In genomic region chr4:38007645-38008044, GRCh38 we compare ENCODE assay signal across 2 cellular contexts.
TF ChIP-seq lines count a peak whose summit lies in the region.

No MANE protein-coding gene starts in this region.

TF ChIP-seq in HEK293, 187 proteins besides CTCF, POLR2A, EP300 and RAD21:
- TF ChIP-seq PRDM6 (tag by site-specific recombination; IDR thresholded peaks at IDR 0.05) (no peak), KLF8 (tag by site-specific recombination; IDR thresholded peaks at IDR 0.05) (no peak), ZFHX2 (tag by site-specific recombination; conservative IDR thresholded peaks at IDR 0.05) (peak; percentile 70), ZNF76 (tag by site-specific recombination; IDR thresholded peaks at IDR 0.05; ENCODE audit: borderline replicate concordance, low read depth) (no peak), ZNF354C (tag by site-specific recombination; IDR thresholded peaks at IDR 0.05; ENCODE audit: borderline replicate concordance, low read depth) (no peak), HOXA7 (CRISPR knock-in tag; IDR thresholded peaks at IDR 0.05; ENCODE audit: borderline replicate concordance) (no peak), ZNF223 (tag by site-specific recombination; IDR thresholded peaks at IDR 0.05) (no peak), GLIS2 (tag by site-specific recombination; IDR thresholded peaks at IDR 0.05) (no peak), GLIS1 (tag by site-specific recombination; IDR thresholded peaks at IDR 0.05) (no peak), ZNF324 (tag by site-specific recombination; IDR thresholded peaks at IDR 0.05) (no peak), ZNF211 (tag by site-specific recombination; IDR thresholded peaks at IDR 0.05; ENCODE audit: low read depth) (no peak), ZNF670 (tag by site-specific recombination; IDR thresholded peaks at IDR 0.05; ENCODE audit: low read depth) (no peak), BCL6B (tag by site-specific recombination; IDR thresholded peaks at IDR 0.05) (no peak), EGR2 (tag by site-specific recombination; IDR thresholded peaks at IDR 0.05; ENCODE audit: low read depth) (peak; percentile 52)

TF ChIP-seq in HepG2, 621 proteins besides CTCF, POLR2A, EP300 and RAD21 (continued from another document):
- TF ChIP-seq TGIF2 (CRISPR knock-in tag; IDR thresholded peaks at IDR 0.05) (no peak), ZNF10 (CRISPR knock-in tag; IDR thresholded peaks at IDR 0.05; ENCODE audit: borderline replicate concordance, low read depth) (no peak)
